In the genomic region with DNA sequence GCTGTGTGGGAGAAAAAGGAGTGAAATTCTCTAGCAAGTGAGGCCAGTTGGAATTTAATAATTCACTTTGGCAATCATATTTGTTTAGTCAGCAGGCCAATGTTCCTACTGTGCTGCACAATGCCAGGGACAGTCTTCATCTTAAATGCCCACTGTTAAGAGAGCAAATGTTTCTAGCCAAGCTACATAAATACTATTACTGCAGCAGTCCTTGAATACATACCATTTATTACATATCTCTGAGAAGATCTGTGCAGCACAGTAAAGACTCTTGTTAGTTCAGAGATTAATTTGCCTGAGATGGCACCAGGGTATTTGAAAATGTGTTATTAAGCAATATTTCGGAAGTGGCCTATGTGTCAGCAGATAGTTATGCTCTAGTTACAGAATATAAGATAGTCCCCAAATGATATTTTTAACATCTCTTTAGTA, we compare ENCODE assay signal across 2 cellular contexts.
TF ChIP-seq lines count a peak whose summit lies in the region.

No MANE protein-coding gene starts in this region.

TF ChIP-seq in liver, 16 proteins besides CTCF, POLR2A, EP300 and RAD21:
- TF ChIP-seq, protein P1, sequence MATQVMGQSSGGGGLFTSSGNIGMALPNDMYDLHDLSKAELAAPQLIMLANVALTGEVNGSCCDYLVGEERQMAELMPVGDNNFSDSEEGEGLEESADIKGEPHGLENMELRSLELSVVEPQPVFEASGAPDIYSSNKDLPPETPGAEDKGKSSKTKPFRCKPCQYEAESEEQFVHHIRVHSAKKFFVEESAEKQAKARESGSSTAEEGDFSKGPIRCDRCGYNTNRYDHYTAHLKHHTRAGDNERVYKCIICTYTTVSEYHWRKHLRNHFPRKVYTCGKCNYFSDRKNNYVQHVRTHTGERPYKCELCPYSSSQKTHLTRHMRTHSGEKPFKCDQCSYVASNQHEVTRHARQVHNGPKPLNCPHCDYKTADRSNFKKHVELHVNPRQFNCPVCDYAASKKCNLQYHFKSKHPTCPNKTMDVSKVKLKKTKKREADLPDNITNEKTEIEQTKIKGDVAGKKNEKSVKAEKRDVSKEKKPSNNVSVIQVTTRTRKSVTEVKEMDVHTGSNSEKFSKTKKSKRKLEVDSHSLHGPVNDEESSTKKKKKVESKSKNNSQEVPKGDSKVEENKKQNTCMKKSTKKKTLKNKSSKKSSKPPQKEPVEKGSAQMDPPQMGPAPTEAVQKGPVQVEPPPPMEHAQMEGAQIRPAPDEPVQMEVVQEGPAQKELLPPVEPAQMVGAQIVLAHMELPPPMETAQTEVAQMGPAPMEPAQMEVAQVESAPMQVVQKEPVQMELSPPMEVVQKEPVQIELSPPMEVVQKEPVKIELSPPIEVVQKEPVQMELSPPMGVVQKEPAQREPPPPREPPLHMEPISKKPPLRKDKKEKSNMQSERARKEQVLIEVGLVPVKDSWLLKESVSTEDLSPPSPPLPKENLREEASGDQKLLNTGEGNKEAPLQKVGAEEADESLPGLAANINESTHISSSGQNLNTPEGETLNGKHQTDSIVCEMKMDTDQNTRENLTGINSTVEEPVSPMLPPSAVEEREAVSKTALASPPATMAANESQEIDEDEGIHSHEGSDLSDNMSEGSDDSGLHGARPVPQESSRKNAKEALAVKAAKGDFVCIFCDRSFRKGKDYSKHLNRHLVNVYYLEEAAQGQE (IDR thresholded peaks at IDR 0.05): no peak
- TF ChIP-seq EGR1 (IDR thresholded peaks at IDR 0.05; ENCODE audit: low read depth in 2 of 2) (no peak), GABPA (IDR thresholded peaks at IDR 0.05 in 1 of 2, conservative IDR thresholded peaks at IDR 0.05 in 1 of 2) (no peak), SP1 (IDR thresholded peaks at IDR 0.05) (no peak), TAF1 (conservative IDR thresholded peaks at IDR 0.05) (no peak), MAX (IDR thresholded peaks at IDR 0.05) (no peak), JUND (IDR thresholded peaks at IDR 0.05) (no peak), FOXA2 (IDR thresholded peaks at IDR 0.05) (no peak), HNF4A (conservative IDR thresholded peaks at IDR 0.05) (no peak)
- TF ChIP-seq, protein P2, sequence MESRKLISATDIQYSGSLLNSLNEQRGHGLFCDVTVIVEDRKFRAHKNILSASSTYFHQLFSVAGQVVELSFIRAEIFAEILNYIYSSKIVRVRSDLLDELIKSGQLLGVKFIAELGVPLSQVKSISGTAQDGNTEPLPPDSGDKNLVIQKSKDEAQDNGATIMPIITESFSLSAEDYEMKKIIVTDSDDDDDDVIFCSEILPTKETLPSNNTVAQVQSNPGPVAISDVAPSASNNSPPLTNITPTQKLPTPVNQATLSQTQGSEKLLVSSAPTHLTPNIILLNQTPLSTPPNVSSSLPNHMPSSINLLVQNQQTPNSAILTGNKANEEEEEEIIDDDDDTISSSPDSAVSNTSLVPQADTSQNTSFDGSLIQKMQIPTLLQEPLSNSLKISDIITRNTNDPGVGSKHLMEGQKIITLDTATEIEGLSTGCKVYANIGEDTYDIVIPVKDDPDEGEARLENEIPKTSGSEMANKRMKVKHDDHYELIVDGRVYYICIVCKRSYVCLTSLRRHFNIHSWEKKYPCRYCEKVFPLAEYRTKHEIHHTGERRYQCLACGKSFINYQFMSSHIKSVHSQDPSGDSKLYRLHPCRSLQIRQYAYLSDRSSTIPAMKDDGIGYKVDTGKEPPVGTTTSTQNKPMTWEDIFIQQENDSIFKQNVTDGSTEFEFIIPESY (IDR thresholded peaks at IDR 0.05): no peak

TF ChIP-seq in HepG2, 621 proteins besides CTCF, POLR2A, EP300 and RAD21 (continued from another document):
- TF ChIP-seq NFE2L1 (CRISPR knock-in tag; IDR thresholded peaks at IDR 0.05; ENCODE audit: borderline replicate concordance) (no peak), RBM39 (IDR thresholded peaks at IDR 0.05; ENCODE audit: low read depth, low read length, poor library complexity, severe bottlenecking) (no peak)
